In genomic region chr19:16391301-16392055, GRCh38 we compare ENCODE assay signal across 23 cellular contexts.
"Had no signal": no experiment of that assay in that cellular context is flagged by ENCODE, and none has a peak within 500 bp of the region (broad histone marks: within the 10 kb centered on the region; RNA-seq: fewer than 3 reads in every experiment).

No MANE protein-coding gene starts in this region.

- H3K4me1 Mint-ChIP-seq: neural progenitor cell had no signal

- H3K27me3 Mint-ChIP-seq: activated naive CD4-positive, alpha-beta T cell treated with anti-CD3 and anti-CD28 coated beads, Interleukin-2, amount 50 U/mL, for 24 hours; activated naive CD8-positive, alpha-beta T cell treated with anti-CD3 and anti-CD28 coated beads, Interleukin-2, amount 50 U/mL, for 24 hours had no signal

- H3K4me3 Mint-ChIP-seq: activated naive CD4-positive, alpha-beta T cell treated with anti-CD3 and anti-CD28 coated beads, Interleukin-2, amount 50 U/mL, for 24 hours; activated naive CD8-positive, alpha-beta T cell treated with anti-CD3 and anti-CD28 coated beads, Interleukin-2, amount 50 U/mL, for 24 hours; activated T-helper 1 cell treated with anti-CD3 and anti-CD28 coated beads, Interleukin-12 subunit alpha, Interleukin-12 subunit beta, Interleukin-2, Interleukin-4 antibody, amounts not matched to agents 30 ng/mL and 10 ng/mL and 1 ng/mL, durations not matched to agents 14 hours and 24 hours and 36 hours; neural progenitor cell had no signal

- H3K27ac Mint-ChIP-seq: activated naive CD4-positive, alpha-beta T cell treated with anti-CD3 and anti-CD28 coated beads, Interleukin-2, amount 50 U/mL, for 24 hours; activated naive CD8-positive, alpha-beta T cell treated with anti-CD3 and anti-CD28 coated beads, Interleukin-2, amount 50 U/mL, for 24 hours; activated T-helper 1 cell treated with anti-CD3 and anti-CD28 coated beads, Interleukin-12 subunit alpha, Interleukin-12 subunit beta, Interleukin-2, Interleukin-4 antibody, amounts not matched to agents 30 ng/mL and 10 ng/mL and 1 ng/mL, durations not matched to agents 14 hours and 24 hours and 36 hours; neural progenitor cell had no signal

- DNase-seq: activated CD4-positive, alpha-beta T cell treated with anti-CD3 and anti-CD28 coated beads for 4 hours; activated CD4-positive, alpha-beta T cell treated with anti-CD3 and anti-CD28 coated beads, Interleukin-2, amount 50 U/mL, for 4 hours; activated naive CD8-positive, alpha-beta T cell treated with anti-CD3 and anti-CD28 coated beads, Interleukin-2, amount 50 U/mL, for 24 hours; amygdala; central memory CD4-positive, alpha-beta T cell; dermis blood vessel endothelial cell; effector CD4-positive, alpha-beta T cell; esophagus squamous epithelium; foreskin melanocyte; heart right ventricle; kidney glomerular epithelial cell; left lung; occipital lobe; stimulated activated CD4-positive, alpha-beta T cell treated with anti-CD3 and anti-CD28 coated beads, Interleukin-15, amount 100 ng/mL, for 24 hours; stimulated activated CD4-positive, alpha-beta T cell treated with anti-CD3 and anti-CD28 coated beads, Interleukin-2, amount 100 ng/mL, for 24 hours; stimulated activated naive CD8-positive, alpha-beta T cell treated with anti-CD3 and anti-CD28 coated beads, Interleukin-15, Interleukin-2, amounts not matched to agents 100 U/mL and 50 U/mL, for 24 hours; T-helper 1 cell; testis; transverse colon had no signal

- ATAC-seq: activated naive CD8-positive, alpha-beta T cell treated with anti-CD3 and anti-CD28 coated beads, Interleukin-2, amount 50 U/mL, for 24 hours; left lung; psoas muscle; stimulated activated naive CD8-positive, alpha-beta T cell treated with anti-CD3 and anti-CD28 coated beads, Interleukin-15, Interleukin-2, amounts not matched to agents 100 U/mL and 50 U/mL, for 24 hours had no signal
